In genomic region chr6:17987576-17988421, GRCh38 we compare ENCODE assay signal across 8 cellular contexts. TPM values are rescaled to one million over a fixed set of nuclear protein-coding genes. Genes with fewer than 3 reads are reported as not detected.
DNase-seq lines count a peak whose midpoint lies in the region; ATAC-seq, FAIRE-seq and TF ChIP-seq lines count a peak whose summit lies in the region.

Gene KIF13A, minus strand, starts transcription at chr6:17987635. Its CDS starts 172 bp downstream, at chr6:17987463.

- peaks cover 0 to 6% (median 0%) of the 10 kb centered on the region in 5 donors for H3K36me3 ChIP-seq in subcutaneous abdominal adipose tissue (ENCODE audit: control insufficient read depth in 5 of 5, insufficient read depth in 5 of 5, low read length in 5 of 5)

- H3K27ac Mint-ChIP-seq in activated CD8-positive, alpha-beta memory T cell treated with anti-CD3 and anti-CD28 coated beads, Interleukin-2, amount 10 ng/mL, durations not matched to agents 7 days and 5 days: no peak within 1 kb of the TSS

- H3K27ac ChIP-seq in C4-2B: peak within 1 kb of the TSS; percentile 90
- peak within 1 kb of the TSS; percentile 93 for H3K27ac ChIP-seq in subcutaneous abdominal adipose tissue (ENCODE audit: low read depth, low read length)

- FAIRE-seq in GM19239 (lab: Jason Lieb, UNC): no peak

- H3K4me1 ChIP-seq in mononuclear cell (ENCODE audit: insufficient read depth, low read length): peaks cover 55% of the 10 kb centered on the region
- H3K4me1 ChIP-seq in subcutaneous abdominal adipose tissue (ENCODE audit: control insufficient read depth in 5 of 5, insufficient read depth in 5 of 5, low read length in 5 of 5): peaks cover 2 to 42% (median 37%) of the 10 kb centered on the region in 5 donors

- H3K4me3 ChIP-seq in mononuclear cell (ENCODE audit: low read length): peak within 1 kb of the TSS; percentile 52
- H3K4me3 ChIP-seq in subcutaneous abdominal adipose tissue (ENCODE audit: low read depth in 1 of 5, low read length in 5 of 5): peak within 1 kb of the TSS; percentile 91 to 97 (median 95)

- ATAC-seq in HG03196 (IDR thresholded peaks at IDR 0.05; ENCODE audit: unreplicated experiment): peak; percentile 77
- peak; percentile 74 for ATAC-seq in activated CD8-positive, alpha-beta memory T cell treated with anti-CD3 and anti-CD28 coated beads, Interleukin-2, amount 10 ng/mL, durations not matched to agents 7 days and 5 days
- peak; percentile 71 for ATAC-seq in esophagus mucosa

- H3K9ac ChIP-seq in subcutaneous abdominal adipose tissue (ENCODE audit: low read length in 5 of 5): peak within 1 kb of the TSS; percentile 71 to 91 (median 84)

- H3K36me3 Mint-ChIP-seq in activated CD8-positive, alpha-beta memory T cell treated with anti-CD3 and anti-CD28 coated beads, Interleukin-2, amount 10 ng/mL, durations not matched to agents 7 days and 5 days: peaks cover 1% of the 10 kb centered on the region

- DNase-seq in GM19239 (ENCODE audit: insufficient read length, low spot score) (peak; percentile 74), NCI-H446 (lab: John Stamatoyannopoulos, UW) (peak; percentile 60 to 84)
- DNase-seq in activated CD8-positive, alpha-beta memory T cell treated with anti-CD3 and anti-CD28 coated beads, Interleukin-2, amount 10 ng/mL, durations not matched to agents 7 days and 5 days: peak; percentile 57

- H3K27me3 ChIP-seq in mononuclear cell (ENCODE audit: insufficient read depth, low read length) (no peaks in the 10 kb centered on the region), subcutaneous abdominal adipose tissue (ENCODE audit: control insufficient read depth in 5 of 5, insufficient read depth in 4 of 5, low read length in 5 of 5) (no peaks in the 10 kb centered on the region)

- H3K4me3 Mint-ChIP-seq in activated CD8-positive, alpha-beta memory T cell treated with anti-CD3 and anti-CD28 coated beads, Interleukin-2, amount 10 ng/mL, durations not matched to agents 7 days and 5 days: peak within 1 kb of the TSS; percentile 72

- TF ChIP-seq CTCF in C4-2B (conservative IDR thresholded peaks at IDR 0.05): peak; percentile 31

- CTCF ChIA-PET in activated CD8-positive, alpha-beta memory T cell treated with anti-CD3 and anti-CD28 coated beads, Interleukin-2, amount 10 ng/mL, durations not matched to agents 7 days and 5 days (lab: Charles Lee): no interaction called here

- H3K9me3 ChIP-seq in mononuclear cell (ENCODE audit: low read depth, low read length): no peaks in the 10 kb centered on the region
- H3K9me3 ChIP-seq in subcutaneous abdominal adipose tissue (ENCODE audit: control insufficient read depth in 5 of 5, low read length in 5 of 5): no peaks in the 10 kb centered on the region

- H3K27me3 Mint-ChIP-seq in activated CD8-positive, alpha-beta memory T cell treated with anti-CD3 and anti-CD28 coated beads, Interleukin-2, amount 10 ng/mL, durations not matched to agents 7 days and 5 days: peaks cover 73% of the 10 kb centered on the region

- H3K9me3 Mint-ChIP-seq in activated CD8-positive, alpha-beta memory T cell treated with anti-CD3 and anti-CD28 coated beads, Interleukin-2, amount 10 ng/mL, durations not matched to agents 7 days and 5 days (ENCODE audit: low read depth): no peaks in the 10 kb centered on the region

- H3K4me1 Mint-ChIP-seq in activated CD8-positive, alpha-beta memory T cell treated with anti-CD3 and anti-CD28 coated beads, Interleukin-2, amount 10 ng/mL, durations not matched to agents 7 days and 5 days: peaks cover 11% of the 10 kb centered on the region

RNA-seq across cellular contexts. Expression of gene KIF13A, which starts in this region (rescaled TPM):
- total RNA-seq in activated CD8-positive, alpha-beta memory T cell treated with anti-CD3 and anti-CD28 coated beads, Interleukin-2, amount 10 ng/mL, durations not matched to agents 7 days and 5 days: under 1 TPM in 1 of 2 experiments, not detected in 1; 0.05 TPM
- total RNA-seq in esophagus mucosa (16.5 TPM), mononuclear cell (18.1 TPM)

Comparison
In these comparisons a context has a peak if more than half of its experiments do, and no peak if none do; other contexts are left out.
1. Peak in every context shown above with its lines: DNase-seq, ATAC-seq, H3K4me3 ChIP-seq and H3K27ac ChIP-seq.
2. RNA of gene KIF13A (total RNA-seq): 18.1 TPM in mononuclear cell (single experiment) and 16.5 TPM in esophagus mucosa (single experiment); 0.05 TPM in activated CD8-positive, alpha-beta memory T cell treated with anti-CD3 and anti-CD28 coated beads, Interleukin-2, amount 10 ng/mL, durations not matched to agents 7 days and 5 days; every median in the first group is over 10 times any median in the second.
3. Peak in DNase-seq and ATAC-seq in activated CD8-positive, alpha-beta memory T cell treated with anti-CD3 and anti-CD28 coated beads, Interleukin-2, amount 10 ng/mL, durations not matched to agents 7 days and 5 days; RNA of the gene not detected or under 1 TPM.